Comparison of ENCODE assay signal across 9 cellular contexts in the genomic region with DNA sequence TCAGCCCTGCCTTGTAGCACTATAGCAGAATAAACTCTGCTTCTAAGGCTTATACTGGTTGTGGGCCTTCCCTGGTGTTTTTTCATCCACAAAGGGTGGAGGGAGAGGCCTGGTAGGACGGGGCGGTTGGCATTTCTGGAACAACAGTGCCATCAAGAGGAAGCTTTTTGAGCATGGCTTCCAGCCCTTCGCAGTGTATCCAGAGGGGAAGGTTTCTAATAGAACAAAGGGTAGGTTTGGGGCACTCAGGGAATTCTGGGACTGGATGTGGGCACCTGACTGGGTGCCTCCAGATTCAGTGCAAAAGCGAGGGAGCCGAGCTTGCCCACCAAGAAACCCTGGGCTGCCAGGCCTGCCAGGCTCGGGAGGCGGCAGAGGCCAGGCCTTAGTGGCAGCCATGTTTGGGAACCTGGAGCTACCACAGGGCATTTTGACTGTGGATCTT.
DNase-seq lines count a peak whose midpoint lies in the region; ATAC-seq and TF ChIP-seq lines count a peak whose summit lies in the region.
"Had no signal": no experiment of that assay in that cellular context is flagged by ENCODE, and none has a peak within 500 bp of the region (broad histone marks: within the 10 kb centered on the region; RNA-seq: fewer than 3 reads in every experiment).

No MANE protein-coding gene starts in this region.

- DNase-seq in Daoy (ENCODE audit: low read depth) (peak; percentile 77), HK-2 (ENCODE audit: unreplicated experiment) (peak; percentile 40), PC-3 (peak; percentile 81), fibroblast of pulmonary artery (ENCODE audit: low read depth) (peak; percentile 6)
- DNase-seq in stimulated activated CD4-positive, alpha-beta T cell treated with anti-CD3 and anti-CD28 coated beads, Interleukin-12 subunit alpha, Interleukin-12 subunit beta, amount 100 ng/mL, for 4 hours, result no peak
- DNase-seq in activated naive CD8-positive, alpha-beta T cell treated with anti-CD3 and anti-CD28 coated beads, Interleukin-2, amount 50 U/mL, for 24 hours, result no peak

- no peaks in the 10 kb centered on the region for H3F3A ChIP-seq in PC-3 (ENCODE audit: low read length, unreplicated experiment)

- H3K36me3 Mint-ChIP-seq in activated naive CD8-positive, alpha-beta T cell treated with anti-CD3 and anti-CD28 coated beads, Interleukin-2, amount 50 U/mL, for 24 hours (ENCODE audit: low read depth), result no peaks in the 10 kb centered on the region

- H3K4me3 ChIP-seq in PC-3 (ENCODE audit: low read length) (no peak overlapping the region), fibroblast of pulmonary artery (replicated peaks; ENCODE audit: low read depth, low read length) (no peak overlapping the region), rectal smooth muscle tissue (ENCODE audit: low read length) (peak overlapping the region; percentile 28)
- H3K4me3 ChIP-seq: SJSA1 had no signal

- no peaks in the 10 kb centered on the region for H3K9me2 ChIP-seq in PC-3 (replicated peaks; ENCODE audit: low read length)

- H3K27ac Mint-ChIP-seq in activated naive CD8-positive, alpha-beta T cell treated with anti-CD3 and anti-CD28 coated beads, Interleukin-2, amount 50 U/mL, for 24 hours, result no peak overlapping the region

- H3K9ac ChIP-seq in PC-3 (ENCODE audit: low read length) (peak overlapping the region; percentile 52; the same call in 1 of the 2 replicates), rectal smooth muscle tissue (ENCODE audit: low read length) (no peak overlapping the region)

- POLR2A ChIA-PET in PC-3 (lab: Charles Lee; ENCODE audit: unreplicated experiment), result no interaction called here

- no peaks in the 10 kb centered on the region for H3K9me3 ChIP-seq in PC-3 (ENCODE audit: low read length)
- H3K9me3 ChIP-seq: SJSA1 had no signal

- TF ChIP-seq CTCF in PC-3 (conservative IDR thresholded peaks at IDR 0.05; ENCODE audit: low read depth, low read length), result peak; percentile 60
- no peak for TF ChIP-seq CTCF in fibroblast of pulmonary artery (IDR thresholded peaks at IDR 0.05; ENCODE audit: low read length, missing control alignments)

- CTCF ChIA-PET in PC-3 (lab: Charles Lee), result no interaction called here

- no peaks in the 10 kb centered on the region for H3K79me2 ChIP-seq in PC-3 (ENCODE audit: low read length)

- intact Hi-C loops in PC-3 (cut with micrococcal nuclease), result loop anchor here (10.0 kb wide), 2 partner anchors 286 to 606 kb away; no protein-coding TSS in a partner anchor

- H3K4me1 ChIP-seq in PC-3 (ENCODE audit: insufficient read depth, low read length) (peaks cover 5% of the 10 kb centered on the region), rectal smooth muscle tissue (ENCODE audit: control insufficient read depth, insufficient read depth, low read length) (peaks cover 2% of the 10 kb centered on the region)
- H3K4me1 ChIP-seq: SJSA1 had no signal

- no peaks in the 10 kb centered on the region for H3K9me3 Mint-ChIP-seq in activated naive CD8-positive, alpha-beta T cell treated with anti-CD3 and anti-CD28 coated beads, Interleukin-2, amount 50 U/mL, for 24 hours

- no TSS peak for BruUV-seq in PC-3 (replicated peaks; lab: Mats Ljungman, UMichigan)

- H3K27me3 Mint-ChIP-seq in activated naive CD8-positive, alpha-beta T cell treated with anti-CD3 and anti-CD28 coated beads, Interleukin-2, amount 50 U/mL, for 24 hours, result no peaks in the 10 kb centered on the region

- H3K4me2 ChIP-seq in PC-3 (ENCODE audit: low read length), result peak overlapping the region; percentile 62

- H3K4me3 Mint-ChIP-seq in activated naive CD8-positive, alpha-beta T cell treated with anti-CD3 and anti-CD28 coated beads, Interleukin-2, amount 50 U/mL, for 24 hours, result no peak overlapping the region

- ATAC-seq in GM19468 (IDR thresholded peaks at IDR 0.05; ENCODE audit: extremely low read depth, unreplicated experiment), result peak; percentile 55
- peak; percentile 88 for ATAC-seq in PC-3
- ATAC-seq in activated naive CD8-positive, alpha-beta T cell treated with anti-CD3 and anti-CD28 coated beads, Interleukin-2, amount 50 U/mL, for 24 hours, result no peak

- no peaks in the 10 kb centered on the region for H3K4me1 Mint-ChIP-seq in activated naive CD8-positive, alpha-beta T cell treated with anti-CD3 and anti-CD28 coated beads, Interleukin-2, amount 50 U/mL, for 24 hours

- H3K36me3 ChIP-seq in PC-3 (ENCODE audit: low read depth, low read length) (no peaks in the 10 kb centered on the region), rectal smooth muscle tissue (ENCODE audit: control insufficient read depth, insufficient read depth, low read length) (no peaks in the 10 kb centered on the region)
- H3K36me3 ChIP-seq: SJSA1 had no signal

- H4K20me1 ChIP-seq in PC-3 (ENCODE audit: low read length), result no peaks in the 10 kb centered on the region

- H3K27me3 ChIP-seq in PC-3 (ENCODE audit: low read length), result no peaks in the 10 kb centered on the region
- no peaks in the 10 kb centered on the region for H3K27me3 ChIP-seq in rectal smooth muscle tissue (ENCODE audit: control insufficient read depth, insufficient read depth, low read length)
- H3K27me3 ChIP-seq: SJSA1 had no signal

- peak overlapping the region; percentile 76 for H2AFZ ChIP-seq in PC-3 (ENCODE audit: low read length)

- H3K27ac ChIP-seq in PC-3 (ENCODE audit: low read length) (no peak overlapping the region), rectal smooth muscle tissue (ENCODE audit: low read depth, low read length) (no peak overlapping the region)
- H3K27ac ChIP-seq: SJSA1 had no signal

Comparison
In these comparisons a context has a peak if more than half of its experiments do, and no peak if none do; other contexts are left out.
1. DNase-seq: peak in Daoy (single experiment), HK-2 (single experiment), PC-3 (single experiment) and fibroblast of pulmonary artery (single experiment); none in stimulated activated CD4-positive, alpha-beta T cell treated with anti-CD3 and anti-CD28 coated beads, Interleukin-12 subunit alpha, Interleukin-12 subunit beta, amount 100 ng/mL, for 4 hours (single experiment) and activated naive CD8-positive, alpha-beta T cell treated with anti-CD3 and anti-CD28 coated beads, Interleukin-2, amount 50 U/mL, for 24 hours (single experiment).